Comparison of ENCODE assay signal across 2 cellular contexts in genomic region chr14:100709956-100710284, GRCh38.
TF ChIP-seq lines count a peak whose summit lies in the region.

No MANE protein-coding gene starts in this region.

TF ChIP-seq in GM23338, 12 proteins besides CTCF, POLR2A, EP300 and RAD21:
- TF ChIP-seq ETS1 (IDR thresholded peaks at IDR 0.05) (no peak), ZNF462 (CRISPR knock-in tag; IDR thresholded peaks at IDR 0.05) (no peak), EZH2phosphoT487 (IDR thresholded peaks at IDR 0.05; ENCODE audit: unreplicated experiment) (no peak), ZNF114 (CRISPR knock-in tag; IDR thresholded peaks at IDR 0.05) (no peak), POLR2AphosphoS5 (IDR thresholded peaks at IDR 0.05; ENCODE audit: low read depth) (no peak), REST (IDR thresholded peaks at IDR 0.05; ENCODE audit: unreplicated experiment) (no peak)
TF ChIP-seq in GM23338: peak in this region for 0.

TF ChIP-seq in H1, 55 proteins besides CTCF, POLR2A, EP300 and RAD21:
- no peak for TF ChIP-seq BRCA1 (IDR thresholded peaks at IDR 0.05; ENCODE audit: low read depth, low read length)
- TF ChIP-seq RXRA (IDR thresholded peaks at IDR 0.05; ENCODE audit: insufficient read depth, low read depth, low read length) = no peak
- no peak for TF ChIP-seq BCL11A (IDR thresholded peaks at IDR 0.05; ENCODE audit: low read depth in 2 of 2, low read length in 2 of 2)
- no peak for TF ChIP-seq SIN3A (conservative IDR thresholded peaks at IDR 0.05 in 1 of 2, IDR thresholded peaks at IDR 0.05 in 1 of 2; ENCODE audit: low read depth in 1 of 2, low read length in 2 of 2)
- no peak for TF ChIP-seq CTBP2 (IDR thresholded peaks at IDR 0.05; ENCODE audit: borderline replicate concordance, insufficient read depth, insufficient read length, low read length)
- TF ChIP-seq SP4 (IDR thresholded peaks at IDR 0.05; ENCODE audit: low read length) = no peak
- no peak for TF ChIP-seq ATF2 (IDR thresholded peaks at IDR 0.05; ENCODE audit: low read length)
- TF ChIP-seq JUN (IDR thresholded peaks at IDR 0.05; ENCODE audit: low read depth, low read length) = no peak
- no peak for TF ChIP-seq PHF8 (conservative IDR thresholded peaks at IDR 0.05; ENCODE audit: low read depth, low read length)
- no peak for TF ChIP-seq JUND (IDR thresholded peaks at IDR 0.05; ENCODE audit: low read length)
- no peak for TF ChIP-seq SIRT6 (IDR thresholded peaks at IDR 0.05; ENCODE audit: low read length)
- TF ChIP-seq MAFK (IDR thresholded peaks at IDR 0.05; ENCODE audit: low read depth, low read length) = no peak
- TF ChIP-seq ZNF274 (IDR thresholded peaks at IDR 0.05; ENCODE audit: borderline replicate concordance, extremely low read depth, low read length) = no peak
- no peak for TF ChIP-seq TAF7 (optimal IDR thresholded peaks at IDR 0.05; ENCODE audit: borderline replicate concordance, low read depth, low read length)
- no peak for TF ChIP-seq CBX5 (IDR thresholded peaks at IDR 0.05; ENCODE audit: low read depth, low read length)
- TF ChIP-seq POU5F1 (IDR thresholded peaks at IDR 0.05; ENCODE audit: low read depth, low read length) = no peak
